ENCODE assay signal across 1 cellular context in genomic region chr1:35945327-35945726, GRCh38.
TF ChIP-seq lines count a peak whose summit lies in the region.

No MANE protein-coding gene starts in this region.

TF ChIP-seq in IMR-90, 13 proteins besides CTCF, POLR2A, EP300 and RAD21:
- TF ChIP-seq SMC3 (IDR thresholded peaks at IDR 0.05; ENCODE audit: low read depth, low read length) = no peak
- no peak for TF ChIP-seq FOS (IDR thresholded peaks at IDR 0.05; ENCODE audit: low read depth, low read length)
- no peak for TF ChIP-seq CHD1 (IDR thresholded peaks at IDR 0.05; ENCODE audit: low read depth, low read length)
- no peak for TF ChIP-seq MXI1 (IDR thresholded peaks at IDR 0.05; ENCODE audit: borderline replicate concordance, low read depth, low read length)
- TF ChIP-seq RFX5 (IDR thresholded peaks at IDR 0.05; ENCODE audit: low read depth, low read length) = no peak
- TF ChIP-seq MAZ (IDR thresholded peaks at IDR 0.05; ENCODE audit: borderline replicate concordance, low read depth, low read length) = no peak
- TF ChIP-seq USF2 (IDR thresholded peaks at IDR 0.05; ENCODE audit: low read depth, low read length) = no peak
- no peak for TF ChIP-seq CEBPB (IDR thresholded peaks at IDR 0.05; ENCODE audit: low read depth, low read length)
- no peak for TF ChIP-seq RCOR1 (IDR thresholded peaks at IDR 0.05; ENCODE audit: insufficient replicate concordance, low read length)
- no peak for TF ChIP-seq MAFK (IDR thresholded peaks at IDR 0.05; ENCODE audit: low read depth, low read length)
- TF ChIP-seq NFE2L2 (IDR thresholded peaks at IDR 0.05; ENCODE audit: low read depth, low read length) = no peak
- TF ChIP-seq ELK1 (IDR thresholded peaks at IDR 0.05; ENCODE audit: borderline replicate concordance, low read depth, low read length) = no peak
- no peak for TF ChIP-seq BHLHE40 (IDR thresholded peaks at IDR 0.05; ENCODE audit: low read depth, low read length)
